ENCODE assay signal across 7 cellular contexts in genomic region chr7:50197547-50197946, GRCh38.
DNase-seq lines count a peak whose midpoint lies in the region; ATAC-seq, FAIRE-seq and TF ChIP-seq lines count a peak whose summit lies in the region.

No MANE protein-coding gene starts in this region.

- FAIRE-seq in HTR-8/SVneo (lab: Jason Lieb, UNC) (no peak), H54 (lab: Jason Lieb, UNC) (no peak)

- H4K8ac ChIP-seq in mesendoderm (ENCODE audit: low read depth, low read length) = no peak overlapping the region

- no peak overlapping the region for H3K56ac ChIP-seq in mesendoderm (ENCODE audit: low read length)

- H3K4me2 ChIP-seq in mesendoderm (ENCODE audit: low read length) = no peak overlapping the region

- H4K5ac ChIP-seq in mesendoderm (ENCODE audit: low read length) = no peak overlapping the region

- H3K79me1 ChIP-seq in mesendoderm (ENCODE audit: low read length) = no peaks in the 10 kb centered on the region

- no peak overlapping the region for H2BK120ac ChIP-seq in mesendoderm (ENCODE audit: low read depth, low read length)

- no peak overlapping the region for H3K18ac ChIP-seq in mesendoderm (ENCODE audit: low read length)

- H3K27ac ChIP-seq in mesendoderm (ENCODE audit: low read depth, low read length) = no peak overlapping the region

- H3K27me3 ChIP-seq in mesendoderm (ENCODE audit: insufficient read depth, low read length, poor library complexity) = no peaks in the 10 kb centered on the region

- no peaks in the 10 kb centered on the region for H3K79me2 ChIP-seq in mesendoderm (ENCODE audit: control insufficient read depth, insufficient read depth, low read length)

- no peak overlapping the region for H3K4me3 ChIP-seq in mesendoderm (ENCODE audit: low read length)

- no peak overlapping the region for H2BK5ac ChIP-seq in mesendoderm (ENCODE audit: low read length)

- H2BK15ac ChIP-seq in mesendoderm (replicated peaks; ENCODE audit: low read depth) = no peak overlapping the region

- H3K36me3 ChIP-seq in mesendoderm (ENCODE audit: control insufficient read depth, insufficient read depth, low read length) = no peaks in the 10 kb centered on the region

- H2AK5ac ChIP-seq in mesendoderm (ENCODE audit: low read length) = no peak overlapping the region

- no CpG with 5 or more reads among the region's 9 CpGs for WGBS in mesendoderm (ENCODE audit: extremely low coverage, insufficient coverage, low lambda C conversion rate)

- TF ChIP-seq POLR2A in H54 (IDR thresholded peaks at IDR 0.05; ENCODE audit: low read depth, low read length) = no peak

- ATAC-seq in GM19351 (IDR thresholded peaks at IDR 0.05; ENCODE audit: unreplicated experiment) (peak; percentile 93), HG03060 (IDR thresholded peaks at IDR 0.05; ENCODE audit: low read depth, unreplicated experiment) (peak; percentile 82)

- H3K9ac ChIP-seq in mesendoderm (ENCODE audit: low read length) = no peak overlapping the region

- no peak overlapping the region for H3K23ac ChIP-seq in mesendoderm (ENCODE audit: low read length)

- peak; percentile 60 to 68 for DNase-seq in activated CD4-positive, alpha-beta T cell treated with anti-CD3 and anti-CD28 coated beads for 4 hours
- DNase-seq in mesendoderm = peak; percentile 88
- DNase-seq in HTR-8/SVneo (ENCODE audit: insufficient read length, low spot score) = no peak
- no peak for DNase-seq in H54 (ENCODE audit: insufficient read length, low spot score)
- DNase-seq in GF-D8 (lab: John Stamatoyannopoulos, UW) = no peak

- H3K4ac ChIP-seq in mesendoderm (ENCODE audit: low read depth, low read length) = no peak overlapping the region

- no peaks in the 10 kb centered on the region for H3K4me1 ChIP-seq in mesendoderm (ENCODE audit: control insufficient read depth, low read depth, low read length)

Comparison
In these comparisons a context has a peak if more than half of its experiments do, and no peak if none do; other contexts are left out.
1. DNase-seq: peak in activated CD4-positive, alpha-beta T cell treated with anti-CD3 and anti-CD28 coated beads for 4 hours (2 of 2) and mesendoderm (single experiment); none in HTR-8/SVneo (single experiment), H54 (single experiment) and GF-D8 (single experiment).